In the genomic region with DNA sequence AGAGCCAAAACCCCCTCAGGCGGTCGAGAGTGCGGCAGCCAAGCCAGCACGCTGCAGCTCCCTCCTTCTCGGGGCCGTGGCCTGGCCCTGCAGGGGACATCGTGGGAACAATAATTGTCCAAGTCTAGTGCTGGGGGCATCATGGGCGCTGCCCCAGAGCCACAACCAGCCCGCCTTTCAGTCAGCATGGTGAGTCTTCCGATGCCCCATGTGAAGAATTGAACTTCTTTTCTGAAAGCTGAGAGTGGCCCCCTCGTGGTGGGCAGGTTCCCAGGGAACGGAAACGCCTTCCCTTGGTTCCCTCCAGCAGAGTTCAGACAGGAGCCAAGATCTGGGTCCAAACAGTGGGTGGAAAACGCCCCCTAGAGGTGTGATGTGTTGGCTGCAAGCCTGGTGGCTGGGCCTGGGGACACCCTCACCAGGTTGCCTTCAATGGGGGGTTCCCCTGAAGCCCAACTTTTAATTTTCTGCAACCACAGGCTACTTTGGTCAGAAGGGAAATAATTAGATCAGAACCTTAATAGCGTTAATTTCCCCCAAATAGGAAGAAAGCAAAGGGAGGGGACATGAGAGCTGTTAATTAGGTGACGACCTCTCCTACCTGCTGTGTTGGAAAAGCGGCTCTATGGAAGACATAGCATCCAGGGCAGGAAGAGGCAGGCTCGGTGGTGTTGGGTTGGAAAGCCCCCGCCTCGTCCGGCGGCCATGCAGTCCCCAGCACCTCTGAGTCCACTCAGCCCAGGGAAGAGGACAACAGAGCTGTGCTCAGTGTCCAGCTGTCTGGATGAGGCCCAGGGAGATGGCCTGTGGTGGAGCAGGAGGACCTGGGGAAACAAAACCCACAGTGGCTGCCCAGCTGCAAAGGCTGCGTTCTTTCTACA, we compare ENCODE assay signal across 8 cellular contexts. TPM values are rescaled to one million over a fixed set of nuclear protein-coding genes. Genes with fewer than 3 reads are reported as not detected.
DNase-seq lines count a peak whose midpoint lies in the region; ATAC-seq, FAIRE-seq and TF ChIP-seq lines count a peak whose summit lies in the region.

No MANE protein-coding gene starts in this region.

- no peaks in the 10 kb centered on the region for H3K9me3 Mint-ChIP-seq in activated CD8-positive, alpha-beta T cell treated with anti-CD3 and anti-CD28 coated beads, Interleukin-2, amount 10 ng/mL, durations not matched to agents 7 days and 5 days (ENCODE audit: insufficient read depth)
- no peaks in the 10 kb centered on the region for H3K9me3 Mint-ChIP-seq in mesothelial cell of epicardium

- no peak overlapping the region; the same call in 1 of the 2 replicates for H2BK20ac ChIP-seq in H1 (ENCODE audit: low read length)

- no peak overlapping the region for H4K8ac ChIP-seq in H1 (ENCODE audit: extremely low read depth, insufficient read depth, low read length)

- H2BK120ac ChIP-seq in H1 (replicated peaks; ENCODE audit: low read depth, low read length) = no peak overlapping the region

- H3K4me3 Mint-ChIP-seq in activated CD8-positive, alpha-beta T cell treated with anti-CD3 and anti-CD28 coated beads, Interleukin-2, amount 10 ng/mL, durations not matched to agents 7 days and 5 days = no peak overlapping the region
- peak overlapping the region; percentile 30 for H3K4me3 Mint-ChIP-seq in mesothelial cell of epicardium

- H4K91ac ChIP-seq in H1 (replicated peaks; ENCODE audit: insufficient read length, low read length) = no peak overlapping the region

- peaks cover 0 to 18% (median 11%) of the 10 kb centered on the region in 4 experiments; a peak in 5 of 7 replicates for H3K27me3 ChIP-seq in H1 (replicated peaks in 1 of 4; ENCODE audit: control insufficient read depth in 3 of 4, extremely low read depth in 1 of 4, insufficient read depth in 3 of 4, low read length in 3 of 4)

- no peaks in the 10 kb centered on the region for H3K36me3 ChIP-seq in H1 (ENCODE audit: control insufficient read depth in 2 of 4, insufficient read depth in 4 of 4, low read length in 3 of 4)

- H3K4me3 ChIP-seq in H1 (ENCODE audit: extremely low read depth in 1 of 4, insufficient read depth in 2 of 4, low read depth in 3 of 4, low read length in 4 of 4) = peak overlapping the region in 1 of 4 experiments; percentile 53; a peak in 4 of 8 replicates

- H3K4me2 ChIP-seq in H1 (ENCODE audit: insufficient read depth in 1 of 2, low read depth in 2 of 2, low read length in 2 of 2) = peak overlapping the region in 1 of 2 experiments; percentile 61; a peak in 3 of 4 replicates

- H3K9ac ChIP-seq in H1 (replicated peaks in 1 of 4; ENCODE audit: extremely low read depth in 1 of 4, low read depth in 3 of 4, low read length in 3 of 4) = no peak overlapping the region

- H3K4ac ChIP-seq in H1 (replicated peaks; ENCODE audit: insufficient read length, low read depth, low read length) = no peak overlapping the region

- peak; percentile 97 to 99 for TF ChIP-seq RAD21 in H1 (IDR thresholded peaks at IDR 0.05 in 1 of 2, conservative IDR thresholded peaks at IDR 0.05 in 1 of 2; ENCODE audit: low read depth in 2 of 2, low read length in 2 of 2)

- H3K36me3 Mint-ChIP-seq in activated CD8-positive, alpha-beta T cell treated with anti-CD3 and anti-CD28 coated beads, Interleukin-2, amount 10 ng/mL, durations not matched to agents 7 days and 5 days (ENCODE audit: low read depth) = no peaks in the 10 kb centered on the region
- H3K36me3 Mint-ChIP-seq in mesothelial cell of epicardium = no peaks in the 10 kb centered on the region

- CTCF ChIA-PET in activated CD8-positive, alpha-beta T cell treated with anti-CD3 and anti-CD28 coated beads, Interleukin-2, amount 10 ng/mL, durations not matched to agents 7 days and 5 days (lab: Charles Lee) = interaction anchor here (0.6 to 3.3 kb wide), 45 partner anchors 9 to 529 kb away, joined by 3 to 24 read pairs (median 4); a partner anchor contains a TSS
- CTCF ChIA-PET in H1 (lab: Charles Lee; ENCODE audit: partially characterized antibody) = interaction anchor here (0.6 to 6.4 kb wide), 68 partner anchors 8 to 379 kb away, joined by 3 to 65 read pairs (median 6); a partner anchor contains a TSS

- no peak for TF ChIP-seq POLR2A in H1 (IDR thresholded peaks at IDR 0.05; ENCODE audit: control extremely low read depth in 1 of 2, low read depth in 2 of 2, low read length in 2 of 2)

- H2AFZ ChIP-seq in H1 (ENCODE audit: low read length) = 0 out of 2 replicates have a peak overlapping the region, but pooled peaks have one; percentile 67

- H3K79me2 ChIP-seq in H1 (ENCODE audit: control insufficient read depth in 1 of 2, insufficient read depth in 2 of 2, low read length in 2 of 2) = no peaks in the 10 kb centered on the region

- H4K5ac ChIP-seq in H1 (ENCODE audit: insufficient read length, low read depth, low read length) = no peak overlapping the region

- H3K23ac ChIP-seq in H1 (ENCODE audit: insufficient read length) = no peak overlapping the region

- no peak overlapping the region; the same call in 1 of the 2 replicates for H2BK5ac ChIP-seq in H1 (ENCODE audit: low read depth, low read length)

- POLR2A ChIA-PET in activated CD8-positive, alpha-beta T cell treated with anti-CD3 and anti-CD28 coated beads, Interleukin-2, amount 10 ng/mL, durations not matched to agents 7 days and 5 days (lab: Charles Lee) = interaction anchor here (0.8 to 1.3 kb wide), 2 partner anchors 17 to 174 kb away, joined by 3 to 5 read pairs; no protein-coding TSS in a partner anchor
- POLR2A ChIA-PET in H1 (lab: Charles Lee; ENCODE audit: partially characterized antibody) = interaction anchor here (0.7 to 2.1 kb wide), 7 partner anchors 9 to 148 kb away, joined by 3 to 5 read pairs (median 3); no protein-coding TSS in a partner anchor

- DNase-seq in COLO829 (ENCODE audit: low spot score) (peak; percentile 97), HuH-7.5 (ENCODE audit: low spot score) (peak; percentile 96), NOMO-1 treated with DMSO at 0.1 percent for 48 hours (lab: John Stamatoyannopoulos, UW; ENCODE audit: unreplicated experiment) (peak; percentile 93), H1 (ENCODE audit: low read depth in 1 of 2, low spot score in 2 of 2) (peak; percentile 71 to 90), mesothelial cell of epicardium (ENCODE audit: low spot score in 2 of 2, unreplicated experiment in 2 of 2) (peak; percentile 64 to 92)
- DNase-seq in activated CD8-positive, alpha-beta T cell treated with anti-CD3 and anti-CD28 coated beads, Interleukin-2, amount 10 ng/mL, durations not matched to agents 7 days and 5 days = peak; percentile 87
- peak; percentile 53 to 54 for DNase-seq in stimulated activated CD8-positive, alpha-beta memory T cell treated with anti-CD3 and anti-CD28 coated beads, Interleukin-4, amount 100 ng/mL, for 4 hours (ENCODE audit: low read depth in 2 of 2, low spot score in 1 of 2)

- H3K18ac ChIP-seq in H1 (ENCODE audit: extremely low read depth, low read length) = no peak overlapping the region; the same call in 1 of the 2 replicates

- no peak overlapping the region for H3K27ac Mint-ChIP-seq in activated CD8-positive, alpha-beta T cell treated with anti-CD3 and anti-CD28 coated beads, Interleukin-2, amount 10 ng/mL, durations not matched to agents 7 days and 5 days
- H3K27ac Mint-ChIP-seq in mesothelial cell of epicardium = no peak overlapping the region

- peak overlapping the region; percentile 19; the same call in 1 of the 2 replicates for H2BK15ac ChIP-seq in H1 (ENCODE audit: low read length)

- H3K23me2 ChIP-seq in H1 (ENCODE audit: low read depth, low read length) = peaks cover 5% of the 10 kb centered on the region; the same call in 1 of the 2 replicates

- 33% methylated on average over 23 of the region's 23 CpGs; no CpG with 5 or more reads in 1 of the 2 experiments for WGBS in H1 (ENCODE audit: extremely low coverage in 1 of 2, insufficient coverage in 1 of 2, insufficient read length in 1 of 2, insufficient replicate concordance in 2 of 2, low coverage in 1 of 2, low lambda C conversion rate in 2 of 2, missing lambda C conversion rate in 1 of 2), 2 experiments

- peak overlapping the region; percentile 33; the same call in 1 of the 2 replicates for H2AK5ac ChIP-seq in H1 (ENCODE audit: low read depth, low read length)

- H3K56ac ChIP-seq in H1 (replicated peaks; ENCODE audit: insufficient read length, low read depth, low read length) = no peak overlapping the region

- H4K20me1 ChIP-seq in H1 (replicated peaks in 1 of 2; ENCODE audit: control insufficient read depth in 1 of 2, insufficient read depth in 2 of 2, low read length in 2 of 2) = no peaks in the 10 kb centered on the region

- H3K27ac ChIP-seq in H1 (ENCODE audit: low read depth, low read length) = no peak overlapping the region

- no peaks in the 10 kb centered on the region for H3K79me1 ChIP-seq in H1 (ENCODE audit: low read depth, low read length)

- H3K4me1 Mint-ChIP-seq in activated CD8-positive, alpha-beta T cell treated with anti-CD3 and anti-CD28 coated beads, Interleukin-2, amount 10 ng/mL, durations not matched to agents 7 days and 5 days (ENCODE audit: low read depth) = peaks cover 36% of the 10 kb centered on the region
- H3K4me1 Mint-ChIP-seq in mesothelial cell of epicardium = peaks cover 28% of the 10 kb centered on the region

- 0 out of 2 replicates have a peak overlapping the region, but pooled peaks have one; percentile 28 for H2BK12ac ChIP-seq in H1 (ENCODE audit: low read depth, low read length)

- no peak overlapping the region for H3K14ac ChIP-seq in H1 (ENCODE audit: insufficient read length)

- no peaks in the 10 kb centered on the region for H3K9me3 ChIP-seq in H1 (ENCODE audit: insufficient read depth in 2 of 2, low read depth in 1 of 2, low read length in 1 of 2)

- no peak for TF ChIP-seq EP300 in H1 (IDR thresholded peaks at IDR 0.05; ENCODE audit: borderline replicate concordance in 1 of 2, low read depth in 2 of 2, low read length in 2 of 2)

- TF ChIP-seq CTCF in H1 (IDR thresholded peaks at IDR 0.05; ENCODE audit: control extremely low read depth in 1 of 3, insufficient read depth in 1 of 3, low read depth in 1 of 3, low read length in 3 of 3) (peak; percentile 87 to 99 (median 99)), mesothelial cell of epicardium (IDR thresholded peaks at IDR 0.05; ENCODE audit: unreplicated experiment) (peak; percentile 97)

- peaks cover 0 to 8% (median 5%) of the 10 kb centered on the region in 4 experiments; a peak in 4 of 7 replicates for H3K4me1 ChIP-seq in H1 (replicated peaks in 1 of 4; ENCODE audit: control insufficient read depth in 3 of 4, insufficient read depth in 4 of 4, low read length in 3 of 4)

- FAIRE-seq in H1 (lab: Jason Lieb, UNC) = peak; percentile 75

- peak; percentile 16 for ATAC-seq in activated CD8-positive, alpha-beta T cell treated with anti-CD3 and anti-CD28 coated beads, Interleukin-2, amount 10 ng/mL, durations not matched to agents 7 days and 5 days
- ATAC-seq in GM21515 (IDR thresholded peaks at IDR 0.05; ENCODE audit: unreplicated experiment) = no peak

- no peaks in the 10 kb centered on the region for H3K27me3 Mint-ChIP-seq in activated CD8-positive, alpha-beta T cell treated with anti-CD3 and anti-CD28 coated beads, Interleukin-2, amount 10 ng/mL, durations not matched to agents 7 days and 5 days (ENCODE audit: low read depth)
- H3K27me3 Mint-ChIP-seq in mesothelial cell of epicardium (ENCODE audit: low read depth) = peaks cover 1% of the 10 kb centered on the region

RNA-seq across cellular contexts. Expression of a gene that starts 4.7 kb away (rescaled TPM):
- total RNA-seq in activated CD8-positive, alpha-beta T cell treated with anti-CD3 and anti-CD28 coated beads, Interleukin-2, amount 10 ng/mL, durations not matched to agents 7 days and 5 days = 10 to 100 TPM; 18.3 to 19.2 TPM
- 16.8 and 18.7 TPM in 2 replicates for total RNA-seq in H1 (2021; fragmentation: NEBNext Ultra II Directional; extraction: Animal tissue kit (Norgen Biotek cat#: 25700))
- 15.0 and 16.7 TPM in 2 replicates for polyA plus RNA-seq in H1 (2011; rRNA removed)
- 16.9 TPM for polyA plus RNA-seq in H1 (2011; cell fraction: cytosol; rRNA removed)
- polyA plus RNA-seq in H1 (2011; cell fraction: nucleus; rRNA removed) = 15.2 TPM
- polyA plus RNA-seq in H1 (2012, experiment 1 of 2) = 12.4 to 15.8 TPM (median 14.1 TPM) in 4 replicates
- polyA plus RNA-seq in H1 (2012, experiment 2 of 2) = 12.8 TPM
- 12.5 TPM for polyA plus RNA-seq in H1 (2013, experiment 1 of 2)
- 13.0 TPM for polyA plus RNA-seq in H1 (2013, experiment 2 of 2)
- 9.2 and 10.4 TPM in 2 replicates for polyA minus RNA-seq in H1 (2011; rRNA and poly(A)+ RNA removed)
- polyA minus RNA-seq in H1 (2011; cell fraction: cytosol; rRNA and poly(A)+ RNA removed) = 7.4 TPM
- 9.5 TPM for polyA minus RNA-seq in H1 (2011; cell fraction: nucleus; rRNA and poly(A)+ RNA removed)
- total RNA-seq in mesothelial cell of epicardium = 18.4 to 20.8 TPM (median 20.4 TPM) in 3 replicates

RNA-seq across cellular contexts. Expression of a gene that starts 13.1 kb away (rescaled TPM):
- total RNA-seq in activated CD8-positive, alpha-beta T cell treated with anti-CD3 and anti-CD28 coated beads, Interleukin-2, amount 10 ng/mL, durations not matched to agents 7 days and 5 days = 10 to 100 TPM; 67.0 to 76.6 TPM
- 25.1 and 25.8 TPM in 2 replicates for total RNA-seq in H1 (2021; fragmentation: NEBNext Ultra II Directional; extraction: Animal tissue kit (Norgen Biotek cat#: 25700))
- polyA plus RNA-seq in H1 (2011; rRNA removed) = 13.9 and 26.7 TPM in 2 replicates
- 31.1 TPM for polyA plus RNA-seq in H1 (2011; cell fraction: cytosol; rRNA removed)
- polyA plus RNA-seq in H1 (2011; cell fraction: nucleus; rRNA removed) = 31.9 TPM
- polyA plus RNA-seq in H1 (2012, experiment 1 of 2) = 14.3 to 22.7 TPM (median 20.9 TPM) in 4 replicates
- polyA plus RNA-seq in H1 (2012, experiment 2 of 2) = 14.7 TPM
- polyA plus RNA-seq in H1 (2013, experiment 1 of 2) = 14.1 TPM
- 12.8 TPM for polyA plus RNA-seq in H1 (2013, experiment 2 of 2)
- polyA minus RNA-seq in H1 (2011; rRNA and poly(A)+ RNA removed) = 9.5 and 11.2 TPM in 2 replicates
- 18.2 TPM for polyA minus RNA-seq in H1 (2011; cell fraction: cytosol; rRNA and poly(A)+ RNA removed)
- 11.4 TPM for polyA minus RNA-seq in H1 (2011; cell fraction: nucleus; rRNA and poly(A)+ RNA removed)
- total RNA-seq in mesothelial cell of epicardium = 56.2 to 58.4 TPM (median 56.5 TPM) in 3 replicates

RNA-seq across cellular contexts. Expression of a gene that starts 25.3 kb away (rescaled TPM):
- not detected for total RNA-seq in activated CD8-positive, alpha-beta T cell treated with anti-CD3 and anti-CD28 coated beads, Interleukin-2, amount 10 ng/mL, durations not matched to agents 7 days and 5 days
- total RNA-seq in H1 (2021; fragmentation: NEBNext Ultra II Directional; extraction: Animal tissue kit (Norgen Biotek cat#: 25700)) = 76.0 and 80.1 TPM in 2 replicates
- polyA plus RNA-seq in H1 (2011; rRNA removed) = 21.7 and 39.7 TPM in 2 replicates
- 47.5 TPM for polyA plus RNA-seq in H1 (2011; cell fraction: cytosol; rRNA removed)
- polyA plus RNA-seq in H1 (2011; cell fraction: nucleus; rRNA removed) = 245 TPM
- polyA plus RNA-seq in H1 (2012, experiment 1 of 2) = 54.7 to 62.3 TPM (median 59.2 TPM) in 4 replicates
- polyA plus RNA-seq in H1 (2012, experiment 2 of 2) = 36.6 TPM
- polyA plus RNA-seq in H1 (2013, experiment 1 of 2) = 97.2 TPM
- 86.2 TPM for polyA plus RNA-seq in H1 (2013, experiment 2 of 2)
- polyA minus RNA-seq in H1 (2011; rRNA and poly(A)+ RNA removed) = 3.3 and 4.8 TPM in 2 replicates
- polyA minus RNA-seq in H1 (2011; cell fraction: cytosol; rRNA and poly(A)+ RNA removed) = 16.0 TPM
- polyA minus RNA-seq in H1 (2011; cell fraction: nucleus; rRNA and poly(A)+ RNA removed) = 24.0 TPM
- total RNA-seq in mesothelial cell of epicardium = 573 to 576 TPM (median 576 TPM) in 3 replicates

Comparison
In these comparisons a context has a peak if more than half of its experiments do, and no peak if none do; other contexts are left out.
1. RNA of a gene that starts 25.3 kb away (total RNA-seq): 573 to 576 TPM in mesothelial cell of epicardium and 76.0 to 80.1 TPM in H1; not detected in activated CD8-positive, alpha-beta T cell treated with anti-CD3 and anti-CD28 coated beads, Interleukin-2, amount 10 ng/mL, durations not matched to agents 7 days and 5 days; every median in the first group is over 10 times any median in the second.
2. Peak in every context shown above with its lines, with median percentiles within 50 percentile points of each other: DNase-seq.